1 cellular context compared by ENCODE assay signal in genomic region chr6:169241688-169242350, GRCh38.
TF ChIP-seq lines count a peak whose summit lies in the region.

No MANE protein-coding gene starts in this region.

TF ChIP-seq in GM23338, 12 proteins besides CTCF, POLR2A, EP300 and RAD21:
- TF ChIP-seq REST (IDR thresholded peaks at IDR 0.05; ENCODE audit: unreplicated experiment) (no peak), NANOG (IDR thresholded peaks at IDR 0.05; ENCODE audit: borderline replicate concordance) (no peak), ZNF331 (CRISPR knock-in tag; IDR thresholded peaks at IDR 0.05; ENCODE audit: low read depth) (no peak), JUNB (IDR thresholded peaks at IDR 0.05; ENCODE audit: unreplicated experiment) (no peak), ZNF462 (CRISPR knock-in tag; IDR thresholded peaks at IDR 0.05) (no peak), EZH2 (IDR thresholded peaks at IDR 0.05; ENCODE audit: low read depth, unreplicated experiment) (no peak), EZH2phosphoT487 (IDR thresholded peaks at IDR 0.05; ENCODE audit: unreplicated experiment) (no peak), POLR2AphosphoS5 (IDR thresholded peaks at IDR 0.05; ENCODE audit: low read depth) (no peak), CREB1 (CRISPR knock-in tag; IDR thresholded peaks at IDR 0.05; ENCODE audit: low read depth) (no peak), ZNF114 (CRISPR knock-in tag; IDR thresholded peaks at IDR 0.05) (no peak), STAT1 (IDR thresholded peaks at IDR 0.05; ENCODE audit: unreplicated experiment) (no peak), ETS1 (IDR thresholded peaks at IDR 0.05) (no peak)
